ENCODE assay signal across 18 cellular contexts in the genomic region with DNA sequence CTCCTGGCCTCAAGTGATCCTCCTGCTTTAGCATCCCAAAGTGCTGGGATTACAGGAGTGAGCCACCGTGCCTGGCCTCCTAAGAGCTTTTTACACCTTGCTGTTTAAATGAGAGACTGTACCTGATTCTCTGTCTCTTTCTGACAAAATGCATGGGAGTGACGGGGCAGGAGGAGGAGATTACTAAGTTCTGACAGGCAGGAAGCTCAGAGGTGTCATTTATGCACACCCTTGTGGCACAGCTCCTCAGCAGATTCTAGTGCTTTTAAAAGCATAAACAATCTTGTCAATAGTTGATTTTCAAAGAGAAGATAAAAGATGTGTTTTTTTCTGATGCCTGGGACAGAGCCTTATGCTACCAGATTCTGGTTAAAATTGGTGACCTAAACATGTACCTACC. TPM values are rescaled to one million over a fixed set of nuclear protein-coding genes. Genes with fewer than 3 reads are reported as not detected.
"Had no signal": no experiment of that assay in that cellular context is flagged by ENCODE, and none has a peak within 500 bp of the region (broad histone marks: within the 10 kb centered on the region; RNA-seq: fewer than 3 reads in every experiment).

No MANE protein-coding gene starts in this region.

- DNase-seq: activated CD4-positive, alpha-beta memory T cell treated with anti-CD3 and anti-CD28 coated beads for 36 hours; activated CD4-positive, alpha-beta T cell treated with anti-CD3 and anti-CD28 coated beads for 1 hour; activated gamma-delta T cell; activated naive CD8-positive, alpha-beta T cell treated with anti-CD3 and anti-CD28 coated beads for 36 hours; activated T-cell treated with anti-CD3 and anti-CD28 coated beads, Interleukin-2, amount 50 U/mL, for 4 hours; brain microvascular endothelial cell; cerebellar nuclear complex; dermis blood vessel endothelial cell; erythroblast; kidney; left ventricle myocardium superior; stimulated activated CD4-positive, alpha-beta T cell treated with anti-CD3 and anti-CD28 coated beads, Interleukin-15, amount 100 ng/mL, for 24 hours; stimulated activated CD4-positive, alpha-beta T cell treated with anti-CD3 and anti-CD28 coated beads, Interleukin-4, amount 100 ng/mL, for 4 hours; uterus had no signal

- H3K27me3 ChIP-seq: brain microvascular endothelial cell, hepatocyte, stomach, uterus had no signal

- H3K4me3 Mint-ChIP-seq: activated CD4-positive, alpha-beta memory T cell treated with anti-CD3 and anti-CD28 coated beads for 36 hours; activated naive CD8-positive, alpha-beta T cell treated with anti-CD3 and anti-CD28 coated beads for 36 hours; activated T-cell treated with anti-CD3 and anti-CD28 coated beads, Interleukin-2, amount 50 U/mL, for 4 hours; neural crest cell had no signal

- H3K4me1 Mint-ChIP-seq: activated naive CD8-positive, alpha-beta T cell treated with anti-CD3 and anti-CD28 coated beads for 36 hours; neural crest cell had no signal

- H3K4me2 ChIP-seq: hepatocyte had no signal

- H3K36me3 Mint-ChIP-seq: activated CD4-positive, alpha-beta memory T cell treated with anti-CD3 and anti-CD28 coated beads for 36 hours; activated naive CD8-positive, alpha-beta T cell treated with anti-CD3 and anti-CD28 coated beads for 36 hours had no signal

- H3K4me3 ChIP-seq: hepatocyte, stomach, uterus had no signal

- H3K36me3 ChIP-seq: brain microvascular endothelial cell, stomach, uterus had no signal

- H3K79me2 ChIP-seq: hepatocyte, parathyroid adenoma had no signal

- ATAC-seq: activated T-cell treated with anti-CD3 and anti-CD28 coated beads, Interleukin-2, amount 50 U/mL, for 4 hours; left ventricle myocardium superior had no signal

- H3K9me3 Mint-ChIP-seq: activated CD4-positive, alpha-beta memory T cell treated with anti-CD3 and anti-CD28 coated beads for 36 hours; activated naive CD8-positive, alpha-beta T cell treated with anti-CD3 and anti-CD28 coated beads for 36 hours; activated T-cell treated with anti-CD3 and anti-CD28 coated beads, Interleukin-2, amount 50 U/mL, for 4 hours; neural crest cell had no signal

- H2AFZ ChIP-seq: hepatocyte, parathyroid adenoma had no signal

- H3K27ac Mint-ChIP-seq: activated CD4-positive, alpha-beta memory T cell treated with anti-CD3 and anti-CD28 coated beads for 36 hours; activated naive CD8-positive, alpha-beta T cell treated with anti-CD3 and anti-CD28 coated beads for 36 hours had no signal

- H3K9me3 ChIP-seq: stomach, uterus had no signal

- H3K4me1 ChIP-seq: parathyroid adenoma, uterus had no signal

- H3K27ac ChIP-seq: brain microvascular endothelial cell, hepatocyte, parathyroid adenoma, stomach, uterus had no signal

- H3K9ac ChIP-seq: parathyroid adenoma had no signal

RNA-seq across cellular contexts. Expression of a gene that starts 39.7 kb away (rescaled TPM):
- total RNA-seq: activated CD4-positive, alpha-beta memory T cell treated with anti-CD3 and anti-CD28 coated beads for 36 hours; activated naive CD8-positive, alpha-beta T cell treated with anti-CD3 and anti-CD28 coated beads for 36 hours; dermis blood vessel endothelial cell; neural crest cell had no signal
